Comparison of ENCODE assay signal across 8 cellular contexts in genomic region chr12:63151061-63151897, GRCh38. TPM values are rescaled to one million over a fixed set of nuclear protein-coding genes. Genes with fewer than 3 reads are reported as not detected.
DNase-seq lines count a peak whose midpoint lies in the region; ATAC-seq and TF ChIP-seq lines count a peak whose summit lies in the region.

TSS of gene AVPR1A (minus strand) at chr12:63151201. CDS start at chr12:63150836, 365 bp downstream.

- peaks cover 11% of the 10 kb centered on the region for H3K4me1 Mint-ChIP-seq in stimulated activated effector memory CD8-positive, alpha-beta T cell treated with anti-CD3 and anti-CD28 coated beads, Interleukin-12 subunit alpha, Interleukin-12 subunit beta, amount 100 ng/mL, for 72 hours

- H3K4me1 ChIP-seq in HCT116 (ENCODE audit: control insufficient read depth in 1 of 2, insufficient read depth in 2 of 2, low read length in 2 of 2) (peaks cover 0 to 11% of the 10 kb centered on the region in 2 experiments; a peak in 1 of 4 replicates), ascending aorta (peaks cover 0 to 3% of the 10 kb centered on the region in 2 donors)

- no peaks in the 10 kb centered on the region for H3K9me2 ChIP-seq in HCT116 (ENCODE audit: insufficient read depth)

- H2AFZ ChIP-seq in HCT116 (ENCODE audit: low read depth, low read length, poor library complexity, severe bottlenecking): peak within 1 kb of the TSS; percentile 87

- H4K20me1 ChIP-seq in HCT116 (ENCODE audit: insufficient read depth): no peaks in the 10 kb centered on the region

- ATAC-seq in HCT116: peak; percentile 48
- ATAC-seq in stimulated activated naive CD8-positive, alpha-beta T cell treated with anti-CD3 and anti-CD28 coated beads, Interleukin-15, Interleukin-2, amounts not matched to agents 100 U/mL and 50 U/mL, for 24 hours: no peak
- ATAC-seq in stimulated activated effector memory CD8-positive, alpha-beta T cell treated with anti-CD3 and anti-CD28 coated beads, Interleukin-12 subunit alpha, Interleukin-12 subunit beta, amount 100 ng/mL, for 72 hours: no peak

- H3K36me3 Mint-ChIP-seq in stimulated activated effector memory CD8-positive, alpha-beta T cell treated with anti-CD3 and anti-CD28 coated beads, Interleukin-12 subunit alpha, Interleukin-12 subunit beta, amount 100 ng/mL, for 72 hours: no peaks in the 10 kb centered on the region

- intact Hi-C loops in HCT116 (cut with micrococcal nuclease) (loop anchor here (5.0 kb wide), 1 partner anchor 126 kb away; no protein-coding TSS in a partner anchor), ascending aorta (cut with DNase I) (no loop called here)

- H3K36me3 ChIP-seq in HCT116 (ENCODE audit: control insufficient read depth in 1 of 2, insufficient read depth in 2 of 2, low read length in 2 of 2) (no peaks in the 10 kb centered on the region), ascending aorta (no peaks in the 10 kb centered on the region)

- H3K4me3 ChIP-seq in HCT116 (replicated peaks in 1 of 2; ENCODE audit: low read depth in 1 of 2, low read length in 2 of 2): peak within 1 kb of the TSS; percentile 37 to 52
- H3K4me3 ChIP-seq in ascending aorta: peak within 1 kb of the TSS; percentile 63 to 64

- TF ChIP-seq POLR2A in HCT116 (IDR thresholded peaks at IDR 0.05; ENCODE audit: borderline replicate concordance, extremely low read depth, insufficient read depth, insufficient read length): no peak

- no peaks in the 10 kb centered on the region for H3K79me2 ChIP-seq in HCT116 (ENCODE audit: insufficient read depth, low read length)

- H3K4me3 Mint-ChIP-seq in stimulated activated effector memory CD8-positive, alpha-beta T cell treated with anti-CD3 and anti-CD28 coated beads, Interleukin-12 subunit alpha, Interleukin-12 subunit beta, amount 100 ng/mL, for 72 hours: no peak within 1 kb of the TSS

- BruUV-seq in HCT116 (replicated peaks; lab: Mats Ljungman, UMichigan): no TSS peak

- no peaks in the 10 kb centered on the region for H3K9me3 ChIP-seq in HCT116 (ENCODE audit: control insufficient read depth in 1 of 2, insufficient read depth in 1 of 2, low read depth in 1 of 2, low read length in 2 of 2)
- no peaks in the 10 kb centered on the region for H3K9me3 ChIP-seq in ascending aorta

- H3K27ac Mint-ChIP-seq in stimulated activated effector memory CD8-positive, alpha-beta T cell treated with anti-CD3 and anti-CD28 coated beads, Interleukin-12 subunit alpha, Interleukin-12 subunit beta, amount 100 ng/mL, for 72 hours: no peak within 1 kb of the TSS

- RAD21 ChIA-PET in HCT116 (lab: Charles Lee; ENCODE audit: low non-redundant PET in 1 of 2, low total read pairs in 2 of 2, uncharacterized antibody in 2 of 2, unreplicated experiment in 2 of 2): no interaction called here

- DNase-seq in HCT116 (ENCODE audit: low read depth, low spot score): no peak
- DNase-seq in ascending aorta (ENCODE audit: low spot score in 2 of 2): no peak
- DNase-seq in iPS-NIHi11 (ENCODE audit: low spot score): peak; percentile 38
- DNase-seq in stimulated activated naive CD8-positive, alpha-beta T cell treated with anti-CD3 and anti-CD28 coated beads, Interleukin-15, Interleukin-2, amounts not matched to agents 100 U/mL and 50 U/mL, for 24 hours: peak; percentile 5
- DNase-seq in HPDE6-E6E7 (ENCODE audit: extremely low spot score): no peak
- DNase-seq in stimulated activated effector memory CD8-positive, alpha-beta T cell treated with anti-CD3 and anti-CD28 coated beads, Interleukin-12 subunit alpha, Interleukin-12 subunit beta, amount 100 ng/mL, for 72 hours (ENCODE audit: low spot score in 2 of 2): no peak
- DNase-seq in RWPE1 (ENCODE audit: low spot score): no peak

- no peak for TF ChIP-seq CTCF in 22Rv1 (IDR thresholded peaks at IDR 0.05)
- no peak for TF ChIP-seq CTCF in HCT116 (IDR thresholded peaks at IDR 0.05 in 2 of 3, conservative IDR thresholded peaks at IDR 0.05 in 1 of 3; ENCODE audit: borderline replicate concordance in 1 of 3, insufficient read depth in 1 of 3, low read depth in 2 of 3, low read length in 2 of 3)
- TF ChIP-seq CTCF in ascending aorta (IDR thresholded peaks at IDR 0.05): no peak
- TF ChIP-seq CTCF in RWPE1 (conservative IDR thresholded peaks at IDR 0.05; ENCODE audit: low read depth): no peak

- no peak within 1 kb of the TSS for H3K9ac ChIP-seq in HCT116 (ENCODE audit: low read length)

- no peak for TF ChIP-seq RAD21 in HCT116 (IDR thresholded peaks at IDR 0.05; ENCODE audit: low read depth)

- CTCF ChIA-PET in HCT116 (lab: Charles Lee) (interaction anchor here (0.6 to 1.7 kb wide), 16 partner anchors 7 to 615 kb away, joined by 3 to 13 read pairs (median 4); no protein-coding TSS in a partner anchor), RWPE1 (lab: Yijun Ruan, JAX) (interaction anchor here (0.5 to 1.5 kb wide), 10 partner anchors 13 to 1460 kb away, joined by 3 to 6 read pairs (median 4); no protein-coding TSS in a partner anchor)

- POLR2A ChIA-PET in HCT116 (lab: Charles Lee) (no interaction called here), RWPE1 (lab: Yijun Ruan, JAX; ENCODE audit: low non-redundant PET) (no interaction called here)

- peak within 1 kb of the TSS; percentile 70 for H3K4me2 ChIP-seq in HCT116 (ENCODE audit: low read length)

- peaks cover 4% of the 10 kb centered on the region for H3K9me3 Mint-ChIP-seq in stimulated activated effector memory CD8-positive, alpha-beta T cell treated with anti-CD3 and anti-CD28 coated beads, Interleukin-12 subunit alpha, Interleukin-12 subunit beta, amount 100 ng/mL, for 72 hours

- H3K27ac ChIP-seq in 22Rv1 (peak within 1 kb of the TSS; percentile 65), HCT116 (ENCODE audit: low read depth, low read length) (no peak within 1 kb of the TSS), ascending aorta (no peak within 1 kb of the TSS), RWPE1 (no peak within 1 kb of the TSS)

- H3K27me3 ChIP-seq in HCT116 (ENCODE audit: insufficient read depth, low read length) (no peaks in the 10 kb centered on the region), ascending aorta (peaks cover 4% of the 10 kb centered on the region)

TF ChIP-seq in HCT116, 20 proteins besides CTCF, POLR2A, EP300 and RAD21:
- TF ChIP-seq SP1 (IDR thresholded peaks at IDR 0.05; ENCODE audit: low read depth): no peak
- TF ChIP-seq ATF3 (IDR thresholded peaks at IDR 0.05): no peak
- no peak for TF ChIP-seq EZH2phosphoT487 (IDR thresholded peaks at IDR 0.05; ENCODE audit: borderline replicate concordance)
- TF ChIP-seq ZBTB33 (IDR thresholded peaks at IDR 0.05; ENCODE audit: extremely low read depth, insufficient replicate concordance, low read length): no peak
- no peak for TF ChIP-seq CBX3 (IDR thresholded peaks at IDR 0.05; ENCODE audit: low read depth)
- no peak for TF ChIP-seq ZNF274 (IDR thresholded peaks at IDR 0.05; ENCODE audit: low read depth, low read length)
- no peak for TF ChIP-seq REST (IDR thresholded peaks at IDR 0.05; ENCODE audit: low read depth)
- TF ChIP-seq FOSL1 (IDR thresholded peaks at IDR 0.05; ENCODE audit: low read depth): no peak
- no peak for TF ChIP-seq POLR2AphosphoS5 (IDR thresholded peaks at IDR 0.05; ENCODE audit: low read depth, low read length)

RNA-seq across cellular contexts. Expression of gene AVPR1A, which starts in this region (rescaled TPM):
- total RNA-seq in HCT116 (2021; ENCODE audit: unreplicated experiment): 0.07 TPM
- not detected in 2 replicates for polyA plus RNA-seq in HCT116 (2012)
- total RNA-seq in ascending aorta: 32.4 TPM

Comparison
In these comparisons a context has a peak if more than half of its experiments do, and no peak if none do; other contexts are left out.
1. RNA of gene AVPR1A (total RNA-seq): 32.4 TPM in ascending aorta (single experiment); 0.07 TPM in HCT116 (single experiment); every median in the first group is over 10 times any median in the second.
2. Peak in ATAC-seq, H3K4me3 ChIP-seq and H3K4me2 ChIP-seq in HCT116; RNA of the gene not detected or under 1 TPM.
3. DNase-seq: peak in iPS-NIHi11 (single experiment) and stimulated activated naive CD8-positive, alpha-beta T cell treated with anti-CD3 and anti-CD28 coated beads, Interleukin-15, Interleukin-2, amounts not matched to agents 100 U/mL and 50 U/mL, for 24 hours (single experiment); none in HCT116 (single experiment), ascending aorta (0 of 2), HPDE6-E6E7 (single experiment), stimulated activated effector memory CD8-positive, alpha-beta T cell treated with anti-CD3 and anti-CD28 coated beads, Interleukin-12 subunit alpha, Interleukin-12 subunit beta, amount 100 ng/mL, for 72 hours (0 of 2) and RWPE1 (single experiment).